In the genomic region with DNA sequence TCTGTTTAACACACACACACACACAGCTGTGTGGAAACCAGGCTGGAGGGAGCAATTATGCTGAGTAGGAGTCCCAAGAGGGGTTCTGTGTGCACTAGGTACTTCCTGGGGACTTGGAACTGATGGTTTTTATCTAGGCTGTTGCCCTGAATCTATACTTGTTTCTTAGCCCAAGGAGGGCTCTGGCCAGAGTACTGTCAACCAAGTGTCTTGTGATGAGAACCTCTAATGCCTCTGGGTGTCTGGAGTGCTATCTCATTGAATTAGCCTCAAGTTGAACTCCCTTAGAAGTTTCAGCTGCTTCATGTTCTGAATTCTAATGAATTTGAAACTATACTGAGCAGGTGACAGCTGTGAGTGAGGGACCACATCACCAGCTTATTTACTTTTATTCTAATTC, we compare ENCODE assay signal across 13 cellular contexts. TPM values are rescaled to one million over a fixed set of nuclear protein-coding genes. Genes with fewer than 3 reads are reported as not detected.
DNase-seq lines count a peak whose midpoint lies in the region; ATAC-seq and TF ChIP-seq lines count a peak whose summit lies in the region.
"Had no signal": no experiment of that assay in that cellular context is flagged by ENCODE, and none has a peak within 500 bp of the region (broad histone marks: within the 10 kb centered on the region; RNA-seq: fewer than 3 reads in every experiment).

No MANE protein-coding gene starts in this region.

- H3K4me3 Mint-ChIP-seq in brain (no peak overlapping the region), WTC11 (no peak overlapping the region)
- H3K4me3 Mint-ChIP-seq: T-helper 2 cell treated with Interferon-gamma antibody and Interleukin-4, amounts not matched to agents 5 μg/mL and 100 μg/mL, for 36 hours had no signal

- no peak for TF ChIP-seq CTCF in HEK293 (tag by site-specific recombination; IDR thresholded peaks at IDR 0.05)
- no peak for TF ChIP-seq CTCF in brain (conservative IDR thresholded peaks at IDR 0.05)
- TF ChIP-seq CTCF in WTC11 (IDR thresholded peaks at IDR 0.05): no peak

- H3K4me1 ChIP-seq in HEK293 (ENCODE audit: control insufficient read depth, insufficient read depth, low read length): no peaks in the 10 kb centered on the region
- H3K4me1 ChIP-seq: HAP-1, parathyroid adenoma had no signal

- H3K36me3 ChIP-seq in HEK293 (ENCODE audit: control insufficient read depth in 2 of 2, insufficient read depth in 1 of 2, low read length in 2 of 2): no peaks in the 10 kb centered on the region
- H3K36me3 ChIP-seq: cardiac muscle cell, HAP-1 had no signal

- H3K27me3 Mint-ChIP-seq in brain (no peaks in the 10 kb centered on the region), WTC11 (ENCODE audit: low read depth) (no peaks in the 10 kb centered on the region)

- in situ Hi-C loops in ACHN (cut with HindIII; ENCODE audit: low pct_ligation_motif_present, low pct_unique_long_range_greater_than_20kb, low sequenced_read_pairs): no loop called here

- H3K27ac Mint-ChIP-seq in brain: peak overlapping the region in 3 of 5 experiments; percentile 5 to 45 (median 11)
- H3K27ac Mint-ChIP-seq in WTC11: no peak overlapping the region
- H3K27ac Mint-ChIP-seq: T-helper 2 cell treated with Interferon-gamma antibody and Interleukin-4, amounts not matched to agents 5 μg/mL and 100 μg/mL, for 36 hours had no signal

- DNase-seq in DMS 273 treated with DMSO at 0.1 percent for 48 hours (lab: John Stamatoyannopoulos, UW) (peak; percentile 60), NAMALWA (ENCODE audit: low spot score) (peak; percentile 73), WTC11 (ENCODE audit: low spot score) (no peak), ACHN (no peak), hepatic stellate cell (ENCODE audit: low spot score) (no peak), HuH-7 (ENCODE audit: low spot score) (no peak)
- DNase-seq: kidney glomerular epithelial cell had no signal

- peaks cover 0 to 3% (median 0%) of the 10 kb centered on the region in 5 experiments for H3K9me3 Mint-ChIP-seq in brain
- H3K9me3 Mint-ChIP-seq in WTC11: no peaks in the 10 kb centered on the region

- no peaks in the 10 kb centered on the region for H3K9me3 ChIP-seq in HEK293 (ENCODE audit: control insufficient read depth, insufficient read depth, low read depth, low read length)
- H3K9me3 ChIP-seq: HAP-1 had no signal

- no peak for ATAC-seq in WTC11

- no peak overlapping the region for H3K4me3 ChIP-seq in HEK293 (ENCODE audit: low read depth, low read length)
- H3K4me3 ChIP-seq: cardiac muscle cell, HAP-1 had no signal

- no peak overlapping the region for H3K27ac ChIP-seq in HEK293 (ENCODE audit: extremely low read depth, low read depth, low read length)
- H3K27ac ChIP-seq: cardiac muscle cell, parathyroid adenoma had no signal

- CTCF ChIA-PET in HEK293 (lab: Yijun Ruan, JAX): no interaction called here
- CTCF ChIA-PET in WTC11 (lab: Charles Lee): no interaction called here

- POLR2A ChIA-PET in HEK293 (lab: Yijun Ruan, JAX) (no interaction called here), WTC11 (lab: Charles Lee) (no interaction called here)

- H3K36me3 Mint-ChIP-seq in brain (no peaks in the 10 kb centered on the region), WTC11 (no peaks in the 10 kb centered on the region)

- H3K4me1 Mint-ChIP-seq in brain (peaks cover 69% of the 10 kb centered on the region), WTC11 (peaks cover 23% of the 10 kb centered on the region)

TF ChIP-seq in HEK293, 187 proteins besides CTCF, POLR2A, EP300 and RAD21:
- TF ChIP-seq FEZF1 (tag by site-specific recombination; IDR thresholded peaks at IDR 0.05) (no peak), MZF1 (tag by site-specific recombination; IDR thresholded peaks at IDR 0.05; ENCODE audit: borderline replicate concordance) (0 out of 2 replicates have a peak, but pooled peaks have one; percentile 16)

TF ChIP-seq in WTC11, 78 proteins besides CTCF, POLR2A, EP300 and RAD21:
- TF ChIP-seq TP53 (CRISPR knock-in tag; IDR thresholded peaks at IDR 0.05): no peak
- no peak for TF ChIP-seq KAT7 (CRISPR knock-in tag; IDR thresholded peaks at IDR 0.05; ENCODE audit: borderline replicate concordance)
- TF ChIP-seq, protein P1, sequence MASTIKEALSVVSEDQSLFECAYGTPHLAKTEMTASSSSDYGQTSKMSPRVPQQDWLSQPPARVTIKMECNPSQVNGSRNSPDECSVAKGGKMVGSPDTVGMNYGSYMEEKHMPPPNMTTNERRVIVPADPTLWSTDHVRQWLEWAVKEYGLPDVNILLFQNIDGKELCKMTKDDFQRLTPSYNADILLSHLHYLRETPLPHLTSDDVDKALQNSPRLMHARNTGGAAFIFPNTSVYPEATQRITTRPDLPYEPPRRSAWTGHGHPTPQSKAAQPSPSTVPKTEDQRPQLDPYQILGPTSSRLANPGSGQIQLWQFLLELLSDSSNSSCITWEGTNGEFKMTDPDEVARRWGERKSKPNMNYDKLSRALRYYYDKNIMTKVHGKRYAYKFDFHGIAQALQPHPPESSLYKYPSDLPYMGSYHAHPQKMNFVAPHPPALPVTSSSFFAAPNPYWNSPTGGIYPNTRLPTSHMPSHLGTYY (CRISPR knock-in tag; IDR thresholded peaks at IDR 0.05): no peak
- TF ChIP-seq SMAD4 (CRISPR knock-in tag; IDR thresholded peaks at IDR 0.05): no peak
- TF ChIP-seq, protein P2, sequence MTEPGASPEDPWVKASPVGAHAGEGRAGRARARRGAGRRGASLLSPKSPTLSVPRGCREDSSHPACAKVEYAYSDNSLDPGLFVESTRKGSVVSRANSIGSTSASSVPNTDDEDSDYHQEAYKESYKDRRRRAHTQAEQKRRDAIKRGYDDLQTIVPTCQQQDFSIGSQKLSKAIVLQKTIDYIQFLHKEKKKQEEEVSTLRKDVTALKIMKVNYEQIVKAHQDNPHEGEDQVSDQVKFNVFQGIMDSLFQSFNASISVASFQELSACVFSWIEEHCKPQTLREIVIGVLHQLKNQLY (CRISPR knock-in tag; IDR thresholded peaks at IDR 0.05): no peak
- no peak for TF ChIP-seq EMX1 (CRISPR knock-in tag; IDR thresholded peaks at IDR 0.05)
- no peak for TF ChIP-seq ZNF317 (CRISPR knock-in tag; IDR thresholded peaks at IDR 0.05; ENCODE audit: borderline replicate concordance, low read depth)
- TF ChIP-seq, protein P3, sequence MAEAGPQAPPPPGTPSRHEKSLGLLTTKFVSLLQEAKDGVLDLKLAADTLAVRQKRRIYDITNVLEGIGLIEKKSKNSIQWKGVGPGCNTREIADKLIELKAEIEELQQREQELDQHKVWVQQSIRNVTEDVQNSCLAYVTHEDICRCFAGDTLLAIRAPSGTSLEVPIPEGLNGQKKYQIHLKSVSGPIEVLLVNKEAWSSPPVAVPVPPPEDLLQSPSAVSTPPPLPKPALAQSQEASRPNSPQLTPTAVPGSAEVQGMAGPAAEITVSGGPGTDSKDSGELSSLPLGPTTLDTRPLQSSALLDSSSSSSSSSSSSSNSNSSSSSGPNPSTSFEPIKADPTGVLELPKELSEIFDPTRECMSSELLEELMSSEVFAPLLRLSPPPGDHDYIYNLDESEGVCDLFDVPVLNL (CRISPR knock-in tag; IDR thresholded peaks at IDR 0.05; ENCODE audit: borderline replicate concordance, low read depth): no peak
- TF ChIP-seq ZNF263 (CRISPR knock-in tag; IDR thresholded peaks at IDR 0.05; ENCODE audit: low read depth): no peak

RNA-seq across cellular contexts. Expression of a gene that starts 16.6 kb away (rescaled TPM):
- polyA plus RNA-seq in brain (ENCODE audit: insufficient read depth, low read depth, low replicate concordance): 1.6 TPM
- 1.2 to 2.1 TPM (median 1.4 TPM) in 3 replicates for total RNA-seq in WTC11 (2021)

Comparison
In these comparisons a context has a peak if more than half of its experiments do, and no peak if none do; other contexts are left out.
1. DNase-seq: peak in DMS 273 treated with DMSO at 0.1 percent for 48 hours (single experiment) and NAMALWA (single experiment); none in WTC11 (single experiment), ACHN (single experiment), hepatic stellate cell (single experiment) and HuH-7 (single experiment).